In genomic region chr16:88983771-88984687, GRCh38 we compare ENCODE assay signal across 16 cellular contexts. TPM values are rescaled to one million over a fixed set of nuclear protein-coding genes. Genes with fewer than 3 reads are reported as not detected.
DNase-seq lines count a peak whose midpoint lies in the region; ATAC-seq and TF ChIP-seq lines count a peak whose summit lies in the region.
"Had no signal": no experiment of that assay in that cellular context is flagged by ENCODE, and none has a peak within 500 bp of the region (broad histone marks: within the 10 kb centered on the region; RNA-seq: fewer than 3 reads in every experiment).

No MANE protein-coding gene starts in this region.

- H3K4me1 Mint-ChIP-seq in naive B cell (peaks cover 66 to 78% (median 75%) of the 10 kb centered on the region in 3 donors), T-helper 17 cell (peaks cover 6% of the 10 kb centered on the region), type B pancreatic cell (ENCODE audit: unreplicated experiment) (no peaks in the 10 kb centered on the region)

- ATAC-seq in GM18868 (IDR thresholded peaks at IDR 0.05; ENCODE audit: unreplicated experiment) (peak; percentile 43), naive B cell (ENCODE audit: low read depth in 2 of 2) (peak; percentile 78 to 79), T-helper 17 cell (no peak), SK-N-SH treated with all-trans-retinoic acid at 6 μM for 48 hours (no peak), HG03565 (IDR thresholded peaks at IDR 0.05; ENCODE audit: unreplicated experiment) (no peak)
- ATAC-seq: naive thymus-derived CD8-positive, alpha-beta T cell had no signal

- H3K27me3 Mint-ChIP-seq in naive B cell (no peaks in the 10 kb centered on the region), T-helper 17 cell (peaks cover 19% of the 10 kb centered on the region), type B pancreatic cell (peaks cover 4% of the 10 kb centered on the region)

- TF ChIP-seq CTCF in GM06990 (IDR thresholded peaks at IDR 0.05; ENCODE audit: insufficient read depth, low read length, poor library complexity, severe bottlenecking), result no peak
- no peak for TF ChIP-seq CTCF in type B pancreatic cell (conservative IDR thresholded peaks at IDR 0.05)

- H3K36me3 Mint-ChIP-seq in naive B cell (no peaks in the 10 kb centered on the region), T-helper 17 cell (ENCODE audit: low read depth) (no peaks in the 10 kb centered on the region), type B pancreatic cell (no peaks in the 10 kb centered on the region)
- H3K36me3 Mint-ChIP-seq: naive thymus-derived CD8-positive, alpha-beta T cell had no signal

- H3K9me3 Mint-ChIP-seq in naive B cell (peaks cover 0 to 5% (median 0%) of the 10 kb centered on the region in 7 donors), type B pancreatic cell (no peaks in the 10 kb centered on the region)
- H3K9me3 Mint-ChIP-seq: naive thymus-derived CD8-positive, alpha-beta T cell had no signal

- no peaks in the 10 kb centered on the region for H3K36me3 ChIP-seq in GM06990 (ENCODE audit: control insufficient read depth, insufficient read depth, low read length)
- H3K36me3 ChIP-seq: adrenal gland, vagina had no signal

- no peak overlapping the region; the same call in 1 of the 2 replicates for H3K4me3 ChIP-seq in GM06990 (replicated peaks; ENCODE audit: low read depth, low read length)
- H3K4me3 ChIP-seq: adrenal gland, vagina had no signal

- no peaks in the 10 kb centered on the region for H3K9me3 ChIP-seq in T-helper 17 cell (ENCODE audit: control insufficient read depth, low read length, poor library complexity, severe bottlenecking)
- H3K9me3 ChIP-seq: adrenal gland, vagina had no signal

- H3K27me3 ChIP-seq in GM06990 (replicated peaks; ENCODE audit: control insufficient read depth, insufficient read depth, low read length), result no peaks in the 10 kb centered on the region
- H3K27me3 ChIP-seq: adrenal gland, vagina had no signal

- DNase-seq in GM06990 (ENCODE audit: extremely low read depth, insufficient read length) (peak; percentile 83), NAMALWA (ENCODE audit: low spot score) (peak; percentile 81), naive B cell (peak; percentile 79), T-helper 17 cell (no peak), type B pancreatic cell (ENCODE audit: extremely low spot score, unreplicated experiment) (no peak)
- DNase-seq: adrenal gland; Calu3; caudate nucleus; GF-D8; naive thymus-derived CD8-positive, alpha-beta T cell; SIG-M5 had no signal

- H3K27ac Mint-ChIP-seq in naive B cell (peak overlapping the region in 4 of 6 donors; percentile 86 to 94 (median 90)), T-helper 17 cell (no peak overlapping the region), type B pancreatic cell (no peak overlapping the region)
- H3K27ac Mint-ChIP-seq: naive thymus-derived CD8-positive, alpha-beta T cell; progenitor cell of endocrine pancreas had no signal

- peak overlapping the region; percentile 48 to 89 (median 82) for H3K4me3 Mint-ChIP-seq in naive B cell
- H3K4me3 Mint-ChIP-seq in T-helper 17 cell, result no peak overlapping the region
- no peak overlapping the region for H3K4me3 Mint-ChIP-seq in type B pancreatic cell

TF ChIP-seq in SK-N-SH treated with all-trans-retinoic acid at 6 μM for 48 hours, 23 proteins besides CTCF, POLR2A, EP300 and RAD21:
- TF ChIP-seq TOX (CRISPR knock-in tag; IDR thresholded peaks at IDR 0.05; ENCODE audit: borderline replicate concordance) (no peak), TSHZ2 (CRISPR knock-in tag; IDR thresholded peaks at IDR 0.05) (no peak), ESRRG (CRISPR knock-in tag; IDR thresholded peaks at IDR 0.05) (no peak), POU6F1 (CRISPR knock-in tag; IDR thresholded peaks at IDR 0.05; ENCODE audit: borderline replicate concordance, low read depth) (no peak), TCF4 (CRISPR knock-in tag; IDR thresholded peaks at IDR 0.05; ENCODE audit: borderline replicate concordance) (no peak), ZFP3 (CRISPR knock-in tag; IDR thresholded peaks at IDR 0.05) (no peak), GLIS3 (CRISPR knock-in tag; IDR thresholded peaks at IDR 0.05) (no peak), ZC3H10 (CRISPR knock-in tag; IDR thresholded peaks at IDR 0.05) (no peak), PPARA (CRISPR knock-in tag; IDR thresholded peaks at IDR 0.05; ENCODE audit: borderline replicate concordance) (no peak), ZNF70 (CRISPR knock-in tag; IDR thresholded peaks at IDR 0.05) (no peak), OSR1 (CRISPR knock-in tag; IDR thresholded peaks at IDR 0.05) (no peak), ZNF565 (CRISPR knock-in tag; conservative IDR thresholded peaks at IDR 0.05; ENCODE audit: low read depth) (no peak), BACH2 (CRISPR knock-in tag; IDR thresholded peaks at IDR 0.05; ENCODE audit: borderline replicate concordance) (no peak), SNAI2 (CRISPR knock-in tag; IDR thresholded peaks at IDR 0.05) (no peak), ZNF8 (CRISPR knock-in tag; IDR thresholded peaks at IDR 0.05) (no peak)
TF ChIP-seq in SK-N-SH treated with all-trans-retinoic acid at 6 μM for 48 hours: peak in this region for 0.

RNA-seq across cellular contexts. Expression of gene CBFA2T3, which starts 7.0 kb away (rescaled TPM):
- 10 to 100 TPM in 3 of 6 donors, 1 to 10 TPM in 2, under 1 TPM in 1; 0.14 to 19.0 (median 10.0) TPM for polyA plus RNA-seq in naive B cell (ENCODE audit: low read depth in 6 of 6)
- total RNA-seq in T-helper 17 cell (1 to 10 TPM; 3.2 to 4.4 TPM), type B pancreatic cell (ENCODE audit: low replicate concordance) (8.9 and 9.4 TPM in 2 replicates)
- total RNA-seq: Calu3 had no signal

Comparison
In these comparisons a context has a peak if more than half of its experiments do, and no peak if none do; other contexts are left out.
1. DNase-seq: peak in GM06990 (single experiment), NAMALWA (single experiment) and naive B cell (single experiment); none in T-helper 17 cell (0 of 3) and type B pancreatic cell (single experiment).
2. ATAC-seq: peak in GM18868 (single experiment) and naive B cell (2 of 2); none in T-helper 17 cell (single experiment), SK-N-SH treated with all-trans-retinoic acid at 6 μM for 48 hours (single experiment) and HG03565 (single experiment).
3. H3K27ac Mint-ChIP-seq: peak in naive B cell (4 of 6); none in T-helper 17 cell (single experiment) and type B pancreatic cell (single experiment).
4. H3K4me3 Mint-ChIP-seq: peak in naive B cell (8 of 8); none in T-helper 17 cell (single experiment) and type B pancreatic cell (single experiment).